In the genomic region with DNA sequence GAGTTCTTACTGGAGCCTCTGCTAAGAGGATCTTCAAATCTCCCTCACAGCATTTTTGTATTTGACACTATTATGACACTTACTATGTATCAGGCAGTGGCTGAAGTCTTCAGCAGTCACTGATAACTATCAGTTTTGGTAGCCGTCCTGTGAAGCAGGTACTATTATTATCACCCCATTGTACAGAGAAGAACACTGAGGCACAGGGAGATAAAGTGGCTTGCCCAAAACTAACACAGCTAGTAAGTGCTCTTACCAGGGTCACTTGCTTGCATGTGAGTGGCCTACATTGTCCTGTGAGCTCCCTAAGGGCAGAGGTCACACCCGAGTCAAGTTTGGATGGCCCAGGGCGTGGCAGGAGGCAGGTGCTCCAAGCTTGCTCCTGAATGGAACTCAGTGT, we compare ENCODE assay signal across 2 cellular contexts.
TF ChIP-seq lines count a peak whose summit lies in the region.

No MANE protein-coding gene starts in this region.

TF ChIP-seq in HepG2, 621 proteins besides CTCF, POLR2A, EP300 and RAD21:
- TF ChIP-seq FLYWCH1 (CRISPR knock-in tag; IDR thresholded peaks at IDR 0.05) (no peak), ZNF607 (CRISPR knock-in tag; IDR thresholded peaks at IDR 0.05; ENCODE audit: borderline replicate concordance) (no peak), SRSF9 (IDR thresholded peaks at IDR 0.05; ENCODE audit: borderline replicate concordance, insufficient read depth, low read depth, low read length, poor library complexity, severe bottlenecking) (no peak), ZNF629 (CRISPR knock-in tag; conservative IDR thresholded peaks at IDR 0.05) (peak; percentile 59)

TF ChIP-seq in K562, 482 proteins besides CTCF, POLR2A, EP300 and RAD21:
- TF ChIP-seq HDAC8 (tag; IDR thresholded peaks at IDR 0.05): no peak
- TF ChIP-seq NCOR1 (IDR thresholded peaks at IDR 0.05): no peak
- no peak for TF ChIP-seq ARID3A (IDR thresholded peaks at IDR 0.05; ENCODE audit: borderline replicate concordance, low read depth, low read length)
- no peak for TF ChIP-seq RBBP5 (IDR thresholded peaks at IDR 0.05; ENCODE audit: borderline replicate concordance, insufficient read depth, low read length, poor library complexity, severe bottlenecking)
- TF ChIP-seq STAT6 (CRISPR knock-in tag; IDR thresholded peaks at IDR 0.05): no peak
- no peak for TF ChIP-seq TCFL5 (CRISPR knock-in tag; conservative IDR thresholded peaks at IDR 0.05)
- TF ChIP-seq SMARCE1 (IDR thresholded peaks at IDR 0.05): no peak
- TF ChIP-seq ETS2 (tag; IDR thresholded peaks at IDR 0.05; ENCODE audit: borderline replicate concordance, poor library complexity, severe bottlenecking): no peak
- TF ChIP-seq ADNP (tag; IDR thresholded peaks at IDR 0.05): peak; percentile 64
- TF ChIP-seq GATA2 (CRISPR knock-in tag; IDR thresholded peaks at IDR 0.05): no peak
- no peak for TF ChIP-seq SAP30 (IDR thresholded peaks at IDR 0.05; ENCODE audit: borderline replicate concordance, insufficient read depth, low read depth, low read length, poor library complexity, severe bottlenecking)
- TF ChIP-seq EHMT2 (IDR thresholded peaks at IDR 0.05): no peak
- no peak for TF ChIP-seq ERF (CRISPR knock-in tag; IDR thresholded peaks at IDR 0.05)
- TF ChIP-seq TCF7L2 (IDR thresholded peaks at IDR 0.05; ENCODE audit: low read depth, low read length): no peak
- no peak for TF ChIP-seq CBFB (CRISPR knock-in tag; IDR thresholded peaks at IDR 0.05)
- TF ChIP-seq BCOR (IDR thresholded peaks at IDR 0.05): peak; percentile 67
- TF ChIP-seq, protein P1, sequence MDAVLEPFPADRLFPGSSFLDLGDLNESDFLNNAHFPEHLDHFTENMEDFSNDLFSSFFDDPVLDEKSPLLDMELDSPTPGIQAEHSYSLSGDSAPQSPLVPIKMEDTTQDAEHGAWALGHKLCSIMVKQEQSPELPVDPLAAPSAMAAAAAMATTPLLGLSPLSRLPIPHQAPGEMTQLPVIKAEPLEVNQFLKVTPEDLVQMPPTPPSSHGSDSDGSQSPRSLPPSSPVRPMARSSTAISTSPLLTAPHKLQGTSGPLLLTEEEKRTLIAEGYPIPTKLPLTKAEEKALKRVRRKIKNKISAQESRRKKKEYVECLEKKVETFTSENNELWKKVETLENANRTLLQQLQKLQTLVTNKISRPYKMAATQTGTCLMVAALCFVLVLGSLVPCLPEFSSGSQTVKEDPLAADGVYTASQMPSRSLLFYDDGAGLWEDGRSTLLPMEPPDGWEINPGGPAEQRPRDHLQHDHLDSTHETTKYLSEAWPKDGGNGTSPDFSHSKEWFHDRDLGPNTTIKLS (IDR thresholded peaks at IDR 0.05; ENCODE audit: borderline replicate concordance, low read depth): no peak
- TF ChIP-seq MXI1 (IDR thresholded peaks at IDR 0.05; ENCODE audit: low read depth, low read length): no peak
- TF ChIP-seq ZNF778 (CRISPR knock-in tag; IDR thresholded peaks at IDR 0.05): no peak
- no peak for TF ChIP-seq ZNF445 (CRISPR knock-in tag; IDR thresholded peaks at IDR 0.05; ENCODE audit: low read depth)
- no peak for TF ChIP-seq ZNF57 (CRISPR knock-in tag; IDR thresholded peaks at IDR 0.05)
- no peak for TF ChIP-seq ZNF133 (CRISPR knock-in tag; IDR thresholded peaks at IDR 0.05)
- peak; percentile 68 for TF ChIP-seq RBM25 (IDR thresholded peaks at IDR 0.05; ENCODE audit: low read depth, low read length, severe bottlenecking)
